8 cellular contexts compared by ENCODE assay signal in genomic region chr22:30324008-30324730, GRCh38. TPM values are rescaled to one million over a fixed set of nuclear protein-coding genes. Genes with fewer than 3 reads are reported as not detected.
DNase-seq lines count a peak whose midpoint lies in the region; ATAC-seq and TF ChIP-seq lines count a peak whose summit lies in the region.

No MANE protein-coding gene starts in this region.

- peaks cover 2% of the 10 kb centered on the region for H3K36me3 Mint-ChIP-seq in progenitor cell of endocrine pancreas (ENCODE audit: insufficient read depth)

- 31 to 38% (median 36%) methylated on average over 7 to 8 of the region's 8 CpGs for WGBS in adrenal gland, 4 donors
- WGBS in aorta, 2 donors = 3 to 7% methylated on average over 8 of the region's 8 CpGs

- CTCF ChIA-PET in HEK293T (lab: Yijun Ruan, JAX) = interaction anchor here (0.9 to 1.5 kb wide), 2 partner anchors 36 kb away, joined by 3 to 7 read pairs; no protein-coding TSS in a partner anchor

- H3K9me3 ChIP-seq in adrenal gland (replicated peaks in 1 of 3) = no peaks in the 10 kb centered on the region
- no peaks in the 10 kb centered on the region for H3K9me3 ChIP-seq in mononuclear cell (ENCODE audit: low read depth, low read length)
- no peaks in the 10 kb centered on the region for H3K9me3 ChIP-seq in aorta (ENCODE audit: control insufficient read depth, low read length)

- H3K27ac ChIP-seq in adrenal gland (peak overlapping the region; percentile 35 to 91 (median 81)), aorta (ENCODE audit: low read depth in 1 of 2, low read length in 2 of 2) (peak overlapping the region in 1 of 2 donors; percentile 53)

- peak; percentile 53 for DNase-seq in stimulated activated CD4-positive, alpha-beta T cell treated with anti-CD3 and anti-CD28 coated beads, Interleukin-15, amount 100 ng/mL, for 24 hours
- no peak for DNase-seq in stimulated activated CD4-positive, alpha-beta T cell treated with anti-CD3 and anti-CD28 coated beads, Interleukin-4, amount 100 ng/mL, for 1 hour
- DNase-seq in adrenal gland = no peak
- peak in 1 of 2 donors; percentile 68 for DNase-seq in aorta
- DNase-seq in progenitor cell of endocrine pancreas (ENCODE audit: low spot score, unreplicated experiment) = no peak
- DNase-seq in HEK293T (ENCODE audit: extremely low spot score) = no peak

- POLR2A ChIA-PET in HEK293T (lab: Yijun Ruan, JAX) = interaction anchor here (1.0 kb wide), 2 partner anchors 33 to 54 kb away, joined by 3 read pairs; partner anchors contain the start of genes CCDC157 and SF3A1

- H3K9me3 Mint-ChIP-seq in progenitor cell of endocrine pancreas (ENCODE audit: low read depth) = no peaks in the 10 kb centered on the region

- H3K27me3 ChIP-seq in adrenal gland = no peaks in the 10 kb centered on the region
- no peaks in the 10 kb centered on the region for H3K27me3 ChIP-seq in mononuclear cell (ENCODE audit: insufficient read depth, low read length)
- H3K27me3 ChIP-seq in aorta (ENCODE audit: control insufficient read depth in 1 of 2, insufficient read depth in 2 of 2, low read length in 1 of 2) = no peaks in the 10 kb centered on the region

- peaks cover 34 to 73% of the 10 kb centered on the region in 2 donors for H3K4me1 ChIP-seq in adrenal gland (replicated peaks in 1 of 2)
- peaks cover 78% of the 10 kb centered on the region for H3K4me1 ChIP-seq in mononuclear cell (ENCODE audit: insufficient read depth, low read length)
- H3K4me1 ChIP-seq in aorta (ENCODE audit: control insufficient read depth in 1 of 2, insufficient read depth in 2 of 2, low read length in 2 of 2) = peaks cover 0 to 2% of the 10 kb centered on the region in 2 donors

- ATAC-seq in aorta (ENCODE audit: low FRiP score) = peak; percentile 27
- ATAC-seq in HG03175 (IDR thresholded peaks at IDR 0.05; ENCODE audit: unreplicated experiment) = no peak

- intact Hi-C loops in adrenal gland (cut with DNase I) (no loop called here), aorta (cut with DNase I) (loop anchor here in 1 of 2 donors (2.0 kb wide), 1 partner anchor 19 kb away; no protein-coding TSS in a partner anchor)

- H3K4me3 ChIP-seq in adrenal gland (peak overlapping the region in 1 of 4 donors; percentile 92), mononuclear cell (ENCODE audit: low read length) (peak overlapping the region; percentile 70), aorta (ENCODE audit: low read length in 2 of 2) (no peak overlapping the region)

- H3K4me3 Mint-ChIP-seq in progenitor cell of endocrine pancreas (ENCODE audit: low read depth) = no peak overlapping the region

- H3K27ac Mint-ChIP-seq in progenitor cell of endocrine pancreas = no peak overlapping the region

- no peak for TF ChIP-seq POLR2A in adrenal gland (IDR thresholded peaks at IDR 0.05)

- H3K36me3 ChIP-seq in adrenal gland (replicated peaks in 1 of 2) (no peaks in the 10 kb centered on the region), aorta (ENCODE audit: control insufficient read depth in 1 of 2, insufficient read depth in 2 of 2, low read length in 1 of 2) (no peaks in the 10 kb centered on the region)

- no peaks in the 10 kb centered on the region for H3K27me3 Mint-ChIP-seq in progenitor cell of endocrine pancreas

- TF ChIP-seq CTCF in adrenal gland (IDR thresholded peaks at IDR 0.05) = no peak
- TF ChIP-seq CTCF in progenitor cell of endocrine pancreas (IDR thresholded peaks at IDR 0.05; ENCODE audit: unreplicated experiment) = no peak

- peaks cover 25% of the 10 kb centered on the region for H3K4me1 Mint-ChIP-seq in progenitor cell of endocrine pancreas (ENCODE audit: low read depth)

TF ChIP-seq in HEK293T, 16 proteins besides CTCF, POLR2A, EP300 and RAD21:
- TF ChIP-seq LEF1 (IDR thresholded peaks at IDR 0.05; ENCODE audit: borderline replicate concordance) (no peak), SP1 (IDR thresholded peaks at IDR 0.05) (no peak), ZNF384 (IDR thresholded peaks at IDR 0.05) (no peak), HDGF (IDR thresholded peaks at IDR 0.05; ENCODE audit: borderline replicate concordance) (no peak), FOXA1 (IDR thresholded peaks at IDR 0.05) (no peak), PKNOX1 (IDR thresholded peaks at IDR 0.05) (no peak), TARDBP (IDR thresholded peaks at IDR 0.05) (no peak), ARNT (IDR thresholded peaks at IDR 0.05) (no peak), CTBP1 (IDR thresholded peaks at IDR 0.05; ENCODE audit: borderline replicate concordance) (no peak), ELF4 (IDR thresholded peaks at IDR 0.05) (no peak), NFRKB (IDR thresholded peaks at IDR 0.05) (no peak), L3MBTL2 (conservative IDR thresholded peaks at IDR 0.05) (no peak), FOXK2 (IDR thresholded peaks at IDR 0.05) (no peak), FOXM1 (IDR thresholded peaks at IDR 0.05; ENCODE audit: borderline replicate concordance) (no peak), SUZ12 (IDR thresholded peaks at IDR 0.05) (no peak), BHLHE40 (IDR thresholded peaks at IDR 0.05; ENCODE audit: borderline replicate concordance) (no peak)

RNA-seq across cellular contexts. Expression of gene TBC1D10A, which starts 2.6 kb away (rescaled TPM):
- total RNA-seq in adrenal gland = 10 to 100 TPM; 22.0 to 55.0 (median 31.8) TPM
- 10 to 100 TPM; 11.7 to 23.2 (median 14.2) TPM for polyA plus RNA-seq in adrenal gland
- total RNA-seq in mononuclear cell = 36.0 TPM
- 10 to 100 TPM; 32.9 to 45.5 TPM for total RNA-seq in aorta
- 10 to 100 TPM; 16.7 to 22.1 TPM for polyA plus RNA-seq in aorta
- 10.6 and 13.4 TPM in 2 replicates for total RNA-seq in progenitor cell of endocrine pancreas

RNA-seq across cellular contexts. Expression of gene SF3A1, which starts 32.5 kb away (rescaled TPM):
- 100 to 1,000 TPM in 6 of 8 donors, 10 to 100 TPM in 2; 38.0 to 212 (median 157) TPM for total RNA-seq in adrenal gland
- polyA plus RNA-seq in adrenal gland = 10 to 100 TPM; 15.7 to 69.6 (median 24.1) TPM
- total RNA-seq in mononuclear cell = 94.3 TPM
- 100 to 1,000 TPM; 112 to 116 TPM for total RNA-seq in aorta
- 10 to 100 TPM; 13.6 to 23.8 TPM for polyA plus RNA-seq in aorta
- 155 and 165 TPM in 2 replicates for total RNA-seq in progenitor cell of endocrine pancreas

RNA-seq across cellular contexts. Expression of gene CCDC157, which starts 32.6 kb away (rescaled TPM):
- total RNA-seq in adrenal gland (1 to 10 TPM in 7 of 8 donors, under 1 TPM in 1; 0.48 to 9.9 (median 2.8) TPM), mononuclear cell (4.9 TPM), aorta (1 to 10 TPM in 1 of 2 donors, under 1 TPM in 1; 0.87 to 2.4 TPM), progenitor cell of endocrine pancreas (11.1 and 13.5 TPM in 2 replicates)
- polyA plus RNA-seq in adrenal gland (1 to 10 TPM in 2 of 3 donors, under 1 TPM in 1; 0.75 to 5.3 (median 3.7) TPM), aorta (1 to 10 TPM; 1.0 to 3.6 TPM)

RNA-seq across cellular contexts. Expression of gene CASTOR1, which starts 34.9 kb away (rescaled TPM):
- total RNA-seq in adrenal gland (10 to 100 TPM in 5 of 8 donors, 1 to 10 TPM in 3; 5.5 to 20.1 (median 13.8) TPM), mononuclear cell (4.6 TPM), aorta (10 to 100 TPM; 13.5 to 14.0 TPM), progenitor cell of endocrine pancreas (7.2 and 9.3 TPM in 2 replicates)
- polyA plus RNA-seq in adrenal gland (10 to 100 TPM in 2 of 3 donors, 1 to 10 TPM in 1; 2.4 to 18.3 (median 15.1) TPM), aorta (10 to 100 TPM in 1 of 2 donors, 1 to 10 TPM in 1; 4.0 to 13.4 TPM)

RNA-seq across cellular contexts. Expression of gene OSM, which starts 57.5 kb away (rescaled TPM):
- total RNA-seq in adrenal gland (1 to 10 TPM in 6 of 8 donors, under 1 TPM in 2; 0.85 to 8.1 (median 1.9) TPM), mononuclear cell (240 TPM), aorta (1 to 10 TPM; 1.4 to 3.9 TPM), progenitor cell of endocrine pancreas (not detected in 2 replicates)
- polyA plus RNA-seq in adrenal gland (1 to 10 TPM in 1 of 3 donors, under 1 TPM in 2; 0.44 to 1.6 (median 0.56) TPM), aorta (1 to 10 TPM; 1.4 to 1.6 TPM)
